Comparison of ENCODE assay signal across 8 cellular contexts in the genomic region with DNA sequence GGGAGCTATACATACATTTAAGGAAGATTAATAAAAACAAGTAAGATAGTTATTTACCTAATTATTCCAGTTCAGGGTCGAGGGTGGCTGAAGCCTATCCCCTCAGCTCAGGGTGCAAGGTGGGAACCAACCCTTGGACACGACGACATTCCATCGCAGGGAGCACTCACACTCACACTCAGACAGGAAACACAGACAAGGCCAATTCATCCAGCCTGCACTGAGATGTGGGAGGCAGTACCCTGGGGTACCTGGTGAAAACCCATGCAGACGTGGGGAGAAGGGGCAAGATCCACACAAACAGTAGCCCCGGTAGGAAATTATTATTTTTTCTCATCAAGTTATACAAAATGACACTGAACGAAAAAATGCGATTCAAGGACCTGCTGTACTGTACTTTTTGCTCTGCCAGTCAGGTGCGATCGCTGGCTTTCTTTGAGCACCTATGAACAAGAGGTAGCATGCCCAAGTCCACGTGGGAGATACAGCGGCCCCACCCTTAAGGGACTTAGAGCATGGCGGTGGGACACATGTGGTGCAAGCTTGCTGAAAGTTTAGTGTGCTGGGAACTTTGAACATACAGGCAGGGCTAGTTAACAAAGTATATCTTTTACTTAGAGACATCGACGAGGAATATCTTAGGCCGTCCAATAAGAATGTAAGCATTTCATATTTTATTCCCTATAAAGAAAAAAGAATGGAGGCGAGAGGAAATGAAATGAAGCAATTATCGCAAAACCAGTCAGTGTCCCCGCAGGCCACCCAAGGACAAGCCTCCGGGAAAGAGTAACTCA. TPM values are rescaled to one million over a fixed set of nuclear protein-coding genes. Genes with fewer than 3 reads are reported as not detected.
DNase-seq lines count a peak whose midpoint lies in the region; ATAC-seq and TF ChIP-seq lines count a peak whose summit lies in the region.

No MANE protein-coding gene starts in this region.

- TF ChIP-seq CTCF in NB4 (IDR thresholded peaks at IDR 0.05; ENCODE audit: low read depth, low read length), result no peak
- no peak for TF ChIP-seq CTCF in stomach (IDR thresholded peaks at IDR 0.05)

- H3K27me3 Mint-ChIP-seq in dendritic cell treated with granulocyte-macrophage colony-stimulating factor and Interleukin-4, amounts not matched to agents 40 ng/mL and 50 ng/mL, for 4 days, result no peaks in the 10 kb centered on the region

- H3K27ac Mint-ChIP-seq in dendritic cell treated with granulocyte-macrophage colony-stimulating factor and Interleukin-4, amounts not matched to agents 40 ng/mL and 50 ng/mL, for 4 days, result peak overlapping the region; percentile 93

- H3K4me3 ChIP-seq in NB4 (ENCODE audit: low read depth, low read length) (peak overlapping the region; percentile 95), mesodermal cell (ENCODE audit: extremely low read depth, insufficient read depth, low read length, poor library complexity, severe bottlenecking) (peak overlapping the region; percentile 79), stomach (peak overlapping the region; percentile 81 to 86 (median 84))

- 37 to 68% methylated on average over 7 to 12 of the region's 20 CpGs for WGBS in mesodermal cell (ENCODE audit: insufficient coverage in 2 of 2), 2 experiments
- WGBS in stomach, 5 donors, result 11 to 19% (median 15%) methylated on average over 20 of the region's 20 CpGs

- intact Hi-C loops in dendritic cell treated with granulocyte-macrophage colony-stimulating factor and Interleukin-4, amounts not matched to agents 40 ng/mL and 50 ng/mL, for 4 days (cut with micrococcal nuclease), result loop anchor here (5.0 kb wide), 2 partner anchors 276 to 461 kb away; no protein-coding TSS in a partner anchor
- intact Hi-C loops in stomach (cut with DNase I; ENCODE audit: low total_unique reads), result no loop called here

- H3K9me3 ChIP-seq in mesodermal cell (ENCODE audit: control insufficient read depth, low read length), result peaks cover 15% of the 10 kb centered on the region
- H3K9me3 ChIP-seq in stomach, result peaks cover 0 to 7% (median 0%) of the 10 kb centered on the region in 4 donors

- no peak for ATAC-seq in HG02763 (IDR thresholded peaks at IDR 0.05; ENCODE audit: unreplicated experiment)

- TF ChIP-seq EP300 in stomach (IDR thresholded peaks at IDR 0.05), result no peak

- H3K27ac ChIP-seq in mesodermal cell (ENCODE audit: low read depth, low read length, severe bottlenecking) (peak overlapping the region; percentile 92), stomach (peak overlapping the region; percentile 90 to 99 (median 97))

- TF ChIP-seq POLR2A in NB4 (IDR thresholded peaks at IDR 0.05; ENCODE audit: extremely low read depth, insufficient read length) (no peak), stomach (IDR thresholded peaks at IDR 0.05) (no peak)

- H3K27me3 ChIP-seq in stomach, result no peaks in the 10 kb centered on the region

- DNase-seq in NOMO-1 (lab: John Stamatoyannopoulos, UW; ENCODE audit: unreplicated experiment in 2 of 2) (peak; percentile 2 to 58), NOMO-1 treated with dmso at 0.1 percent for 144 hours (lab: John Stamatoyannopoulos, UW; ENCODE audit: unreplicated experiment) (no peak), NB4 (ENCODE audit: low read depth) (peak; percentile 82), UCSD-AML1 (lab: John Stamatoyannopoulos, UW; ENCODE audit: unreplicated experiment) (peak; percentile 50), stomach (peak; percentile 34)

- peak overlapping the region; percentile 86 for H3K4me3 Mint-ChIP-seq in dendritic cell treated with granulocyte-macrophage colony-stimulating factor and Interleukin-4, amounts not matched to agents 40 ng/mL and 50 ng/mL, for 4 days

- peaks cover 23% of the 10 kb centered on the region for H3K4me1 ChIP-seq in mesodermal cell (ENCODE audit: control insufficient read depth, insufficient read depth, low read length, poor library complexity, severe bottlenecking)
- peaks cover 19 to 38% (median 27%) of the 10 kb centered on the region in 4 donors for H3K4me1 ChIP-seq in stomach

- H3K36me3 Mint-ChIP-seq in dendritic cell treated with granulocyte-macrophage colony-stimulating factor and Interleukin-4, amounts not matched to agents 40 ng/mL and 50 ng/mL, for 4 days (ENCODE audit: low read depth), result peaks cover 47% of the 10 kb centered on the region

- H3K9me3 Mint-ChIP-seq in dendritic cell treated with granulocyte-macrophage colony-stimulating factor and Interleukin-4, amounts not matched to agents 40 ng/mL and 50 ng/mL, for 4 days, result peaks cover 21% of the 10 kb centered on the region

- peaks cover 16% of the 10 kb centered on the region for H3K4me1 Mint-ChIP-seq in dendritic cell treated with granulocyte-macrophage colony-stimulating factor and Interleukin-4, amounts not matched to agents 40 ng/mL and 50 ng/mL, for 4 days (ENCODE audit: low read depth)

- peaks cover 32% of the 10 kb centered on the region for H3K36me3 ChIP-seq in mesodermal cell (ENCODE audit: control insufficient read depth, insufficient read depth, low read length)
- H3K36me3 ChIP-seq in stomach, result peaks cover 0 to 19% (median 13%) of the 10 kb centered on the region in 4 donors

RNA-seq across cellular contexts. Expression of gene METTL8, which starts 0.6 kb away (rescaled TPM):
- polyA plus RNA-seq in mesodermal cell (2013, experiment 1 of 2), result 13.3 TPM
- polyA plus RNA-seq in mesodermal cell (2013, experiment 2 of 2), result 11.6 TPM
- 10 to 100 TPM in 3 of 5 donors, 1 to 10 TPM in 2; 5.8 to 42.9 (median 21.9) TPM for total RNA-seq in stomach
- polyA plus RNA-seq in stomach, result 1 to 10 TPM; 3.6 to 7.0 (median 6.2) TPM

RNA-seq across cellular contexts. Expression of gene DCAF17, which starts 0.9 kb away (rescaled TPM):
- 13.3 TPM for polyA plus RNA-seq in mesodermal cell (2013, experiment 1 of 2)
- 13.8 TPM for polyA plus RNA-seq in mesodermal cell (2013, experiment 2 of 2)
- 10 to 100 TPM in 4 of 5 donors, 1 to 10 TPM in 1; 1.2 to 33.9 (median 28.6) TPM for total RNA-seq in stomach
- 1 to 10 TPM; 3.3 to 5.7 (median 4.5) TPM for polyA plus RNA-seq in stomach
